ENCODE assay signal across 15 cellular contexts in the genomic region with DNA sequence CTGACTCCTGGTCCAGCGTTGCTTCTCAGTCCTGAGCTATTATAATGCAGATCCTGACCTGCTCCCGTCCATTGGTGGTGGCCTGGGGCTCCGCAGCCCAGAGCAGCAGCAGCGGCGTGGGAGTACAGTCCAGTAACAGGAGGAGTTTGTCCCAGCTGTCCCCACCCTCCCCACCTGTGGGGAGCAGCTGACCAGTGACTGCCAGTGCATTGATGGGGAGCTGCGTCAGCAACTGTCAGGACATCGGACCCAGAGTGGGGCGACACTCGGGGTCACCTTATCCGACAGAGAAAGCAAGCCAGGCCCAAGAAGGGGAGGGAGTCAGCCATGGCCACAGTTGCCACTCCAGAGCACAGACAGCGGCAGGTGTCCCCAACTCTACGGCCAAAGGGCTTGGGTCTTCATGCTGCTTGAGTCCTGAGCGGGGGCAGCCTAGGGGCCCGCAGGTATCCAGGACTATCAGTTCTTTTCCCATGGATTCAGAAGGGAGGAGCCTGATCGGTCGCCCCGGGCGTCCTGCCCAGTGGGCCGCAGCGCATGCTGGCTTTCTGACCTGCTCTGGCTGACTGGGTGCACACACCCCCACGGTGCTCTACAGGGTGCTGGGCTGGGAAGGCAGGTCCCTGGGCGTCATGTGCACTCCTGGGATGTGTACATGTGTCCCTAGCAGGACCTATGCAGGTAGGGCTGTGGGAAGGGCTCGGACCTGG. TPM values are rescaled to one million over a fixed set of nuclear protein-coding genes. Genes with fewer than 3 reads are reported as not detected.
DNase-seq lines count a peak whose midpoint lies in the region; TF ChIP-seq lines count a peak whose summit lies in the region.
"Had no signal": no experiment of that assay in that cellular context is flagged by ENCODE, and none has a peak within 500 bp of the region (broad histone marks: within the 10 kb centered on the region; RNA-seq: fewer than 3 reads in every experiment).

No MANE protein-coding gene starts in this region.

- no peak overlapping the region for H3K9ac ChIP-seq in liver (ENCODE audit: low read depth in 1 of 2, low read length in 2 of 2)

- H3K4me3 Mint-ChIP-seq in activated naive CD4-positive, alpha-beta T cell treated with anti-CD3 and anti-CD28 coated beads, Interleukin-2, amount 50 U/mL, for 24 hours: peak overlapping the region; percentile 86
- peak overlapping the region; percentile 87 for H3K4me3 Mint-ChIP-seq in activated naive CD8-positive, alpha-beta T cell
- H3K4me3 Mint-ChIP-seq: natural killer cell treated with Interleukin-12 subunit alpha and Interleukin-12 subunit beta and Interleukin-15 and Interleukin-18, amount 100 ng/mL, for 72 hours had no signal

- intact Hi-C loops in transverse colon (cut with DNase I; ENCODE audit: low total_unique reads): no loop called here
- intact Hi-C loops in spleen (cut with DNase I; ENCODE audit: low total_unique reads): no loop called here

- H3K4me1 Mint-ChIP-seq in activated naive CD4-positive, alpha-beta T cell treated with anti-CD3 and anti-CD28 coated beads, Interleukin-2, amount 50 U/mL, for 24 hours: peaks cover 77% of the 10 kb centered on the region
- H3K4me1 Mint-ChIP-seq in activated naive CD8-positive, alpha-beta T cell (ENCODE audit: low read depth): peaks cover 73% of the 10 kb centered on the region

- 78% methylated on average over 23 of the region's 23 CpGs for WGBS in liver
- 68% methylated on average over 16 of the region's 23 CpGs; no CpG with 5 or more reads in 1 of the 2 donors for WGBS in transverse colon (ENCODE audit: low coverage in 1 of 2), 2 donors
- whole genome bisulfite sequencing in spleen, 5 donors: 82 to 90% (median 89%) methylated on average over 2 to 23 of the region's 23 CpGs

- peaks cover 2% of the 10 kb centered on the region for H3K36me3 Mint-ChIP-seq in activated naive CD4-positive, alpha-beta T cell treated with anti-CD3 and anti-CD28 coated beads, Interleukin-2, amount 50 U/mL, for 24 hours
- H3K36me3 Mint-ChIP-seq in activated naive CD8-positive, alpha-beta T cell: peaks cover 5% of the 10 kb centered on the region
- H3K36me3 Mint-ChIP-seq: natural killer cell treated with Interleukin-12 subunit alpha and Interleukin-12 subunit beta and Interleukin-15 and Interleukin-18, amount 100 ng/mL, for 72 hours had no signal

- TF ChIP-seq RAD21 in liver (IDR thresholded peaks at IDR 0.05): no peak

- no peaks in the 10 kb centered on the region for H3K9me3 Mint-ChIP-seq in activated naive CD4-positive, alpha-beta T cell treated with anti-CD3 and anti-CD28 coated beads, Interleukin-2, amount 50 U/mL, for 24 hours
- H3K9me3 Mint-ChIP-seq in activated naive CD8-positive, alpha-beta T cell (ENCODE audit: low read depth): no peaks in the 10 kb centered on the region
- H3K9me3 Mint-ChIP-seq: natural killer cell treated with Interleukin-12 subunit alpha and Interleukin-12 subunit beta and Interleukin-15 and Interleukin-18, amount 100 ng/mL, for 72 hours had no signal

- H3K27ac Mint-ChIP-seq in activated naive CD4-positive, alpha-beta T cell treated with anti-CD3 and anti-CD28 coated beads, Interleukin-2, amount 50 U/mL, for 24 hours: peak overlapping the region; percentile 55
- peak overlapping the region; percentile 94 for H3K27ac Mint-ChIP-seq in activated naive CD8-positive, alpha-beta T cell
- H3K27ac Mint-ChIP-seq: natural killer cell treated with Interleukin-12 subunit alpha and Interleukin-12 subunit beta and Interleukin-15 and Interleukin-18, amount 100 ng/mL, for 72 hours had no signal

- H3K27ac ChIP-seq in liver (ENCODE audit: low read depth in 1 of 2, low read length in 2 of 2) (peak overlapping the region; percentile 58 to 68), transverse colon (peak overlapping the region; percentile 10 to 50 (median 44)), spleen (peak overlapping the region in 4 of 8 donors; percentile 82 to 89 (median 86))

- TF ChIP-seq POLR2A in transverse colon (IDR thresholded peaks at IDR 0.05) (no peak), spleen (IDR thresholded peaks at IDR 0.05) (no peak)

- H3K36me3 ChIP-seq in liver (ENCODE audit: control insufficient read depth in 4 of 4, insufficient read depth in 3 of 4, low read depth in 1 of 4, low read length in 3 of 4): peaks cover 0 to 4% (median 1%) of the 10 kb centered on the region in 4 donors
- no peaks in the 10 kb centered on the region for H3K36me3 ChIP-seq in transverse colon
- H3K36me3 ChIP-seq in spleen: peaks cover 0 to 68% (median 16%) of the 10 kb centered on the region in 6 donors

- no peaks in the 10 kb centered on the region for H3K27me3 Mint-ChIP-seq in activated naive CD4-positive, alpha-beta T cell treated with anti-CD3 and anti-CD28 coated beads, Interleukin-2, amount 50 U/mL, for 24 hours
- H3K27me3 Mint-ChIP-seq in activated naive CD8-positive, alpha-beta T cell: no peaks in the 10 kb centered on the region

- TF ChIP-seq CTCF in liver (IDR thresholded peaks at IDR 0.05; ENCODE audit: low read depth, low read length, missing input control) (no peak), transverse colon (IDR thresholded peaks at IDR 0.05) (no peak), spleen (IDR thresholded peaks at IDR 0.05 in 8 of 11, conservative IDR thresholded peaks at IDR 0.05 in 3 of 11) (no peak)

- H3K27me3 ChIP-seq in liver (ENCODE audit: control insufficient read depth in 4 of 4, insufficient read depth in 4 of 4, low read length in 3 of 4): no peaks in the 10 kb centered on the region
- no peaks in the 10 kb centered on the region for H3K27me3 ChIP-seq in transverse colon
- H3K27me3 ChIP-seq in spleen (replicated peaks in 1 of 7): no peaks in the 10 kb centered on the region
- H3K27me3 ChIP-seq: tibial nerve had no signal

- no peak for TF ChIP-seq EP300 in transverse colon (IDR thresholded peaks at IDR 0.05; ENCODE audit: low read depth)

- H3K4me3 ChIP-seq in liver (ENCODE audit: low read depth in 1 of 3, low read length in 3 of 3): no peak overlapping the region
- H3K4me3 ChIP-seq in transverse colon: no peak overlapping the region
- no peak overlapping the region for H3K4me3 ChIP-seq in spleen
- H3K4me3 ChIP-seq: tibial nerve had no signal

- H3K9me3 ChIP-seq in liver (ENCODE audit: control insufficient read depth in 4 of 4, low read length in 3 of 4) (no peaks in the 10 kb centered on the region), transverse colon (no peaks in the 10 kb centered on the region), spleen (no peaks in the 10 kb centered on the region)
- H3K9me3 ChIP-seq: tibial nerve had no signal

- in situ Hi-C loops in transverse colon (cut with MboI; ENCODE audit: low pct_ligation_motif_present in 1 of 4, low pct_unique_long_range_greater_than_20kb in 1 of 4, low sequenced_read_pairs in 3 of 4): no loop called here

- H3K4me1 ChIP-seq in liver (ENCODE audit: control insufficient read depth in 4 of 4, insufficient read depth in 4 of 4, low read length in 3 of 4) (peaks cover 8 to 50% (median 33%) of the 10 kb centered on the region in 4 donors), transverse colon (peaks cover 33 to 62% (median 48%) of the 10 kb centered on the region in 4 donors), spleen (peaks cover 36 to 99% (median 59%) of the 10 kb centered on the region in 6 donors)

- no peak for DNase-seq in activated naive CD4-positive, alpha-beta T cell treated with anti-CD3 and anti-CD28 coated beads, Interleukin-2, amount 50 U/mL, for 16 hours
- DNase-seq in transverse colon: no peak
- DNase-seq in DMS79 (lab: John Stamatoyannopoulos, UW): no peak
- DNase-seq in spleen: no peak
- DNase-seq in UCSD-AML1 (lab: John Stamatoyannopoulos, UW; ENCODE audit: unreplicated experiment): no peak
- DNase-seq: activated gamma-delta T cell; AML-193; effector CD4-positive, alpha-beta T cell; NCI-H1048; stimulated activated CD4-positive, alpha-beta T cell treated with anti-CD3 and anti-CD28 coated beads, Interleukin-2, amount 100 ng/mL, for 48 hours had no signal

TF ChIP-seq in liver, 16 proteins besides CTCF, POLR2A, EP300 and RAD21:
- TF ChIP-seq, protein P1, sequence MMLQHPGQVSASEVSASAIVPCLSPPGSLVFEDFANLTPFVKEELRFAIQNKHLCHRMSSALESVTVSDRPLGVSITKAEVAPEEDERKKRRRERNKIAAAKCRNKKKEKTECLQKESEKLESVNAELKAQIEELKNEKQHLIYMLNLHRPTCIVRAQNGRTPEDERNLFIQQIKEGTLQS (IDR thresholded peaks at IDR 0.05): no peak
- peak in 1 of 2 donors; percentile 5 for TF ChIP-seq RXRA (IDR thresholded peaks at IDR 0.05)
- no peak for TF ChIP-seq NR2F2 (IDR thresholded peaks at IDR 0.05)
- TF ChIP-seq SP1 (IDR thresholded peaks at IDR 0.05): no peak
- TF ChIP-seq, protein P2, sequence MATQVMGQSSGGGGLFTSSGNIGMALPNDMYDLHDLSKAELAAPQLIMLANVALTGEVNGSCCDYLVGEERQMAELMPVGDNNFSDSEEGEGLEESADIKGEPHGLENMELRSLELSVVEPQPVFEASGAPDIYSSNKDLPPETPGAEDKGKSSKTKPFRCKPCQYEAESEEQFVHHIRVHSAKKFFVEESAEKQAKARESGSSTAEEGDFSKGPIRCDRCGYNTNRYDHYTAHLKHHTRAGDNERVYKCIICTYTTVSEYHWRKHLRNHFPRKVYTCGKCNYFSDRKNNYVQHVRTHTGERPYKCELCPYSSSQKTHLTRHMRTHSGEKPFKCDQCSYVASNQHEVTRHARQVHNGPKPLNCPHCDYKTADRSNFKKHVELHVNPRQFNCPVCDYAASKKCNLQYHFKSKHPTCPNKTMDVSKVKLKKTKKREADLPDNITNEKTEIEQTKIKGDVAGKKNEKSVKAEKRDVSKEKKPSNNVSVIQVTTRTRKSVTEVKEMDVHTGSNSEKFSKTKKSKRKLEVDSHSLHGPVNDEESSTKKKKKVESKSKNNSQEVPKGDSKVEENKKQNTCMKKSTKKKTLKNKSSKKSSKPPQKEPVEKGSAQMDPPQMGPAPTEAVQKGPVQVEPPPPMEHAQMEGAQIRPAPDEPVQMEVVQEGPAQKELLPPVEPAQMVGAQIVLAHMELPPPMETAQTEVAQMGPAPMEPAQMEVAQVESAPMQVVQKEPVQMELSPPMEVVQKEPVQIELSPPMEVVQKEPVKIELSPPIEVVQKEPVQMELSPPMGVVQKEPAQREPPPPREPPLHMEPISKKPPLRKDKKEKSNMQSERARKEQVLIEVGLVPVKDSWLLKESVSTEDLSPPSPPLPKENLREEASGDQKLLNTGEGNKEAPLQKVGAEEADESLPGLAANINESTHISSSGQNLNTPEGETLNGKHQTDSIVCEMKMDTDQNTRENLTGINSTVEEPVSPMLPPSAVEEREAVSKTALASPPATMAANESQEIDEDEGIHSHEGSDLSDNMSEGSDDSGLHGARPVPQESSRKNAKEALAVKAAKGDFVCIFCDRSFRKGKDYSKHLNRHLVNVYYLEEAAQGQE (IDR thresholded peaks at IDR 0.05): no peak
- no peak for TF ChIP-seq FOXA1 (IDR thresholded peaks at IDR 0.05)
- TF ChIP-seq TAF1 (conservative IDR thresholded peaks at IDR 0.05): no peak
- no peak for TF ChIP-seq HNF4A (conservative IDR thresholded peaks at IDR 0.05)

RNA-seq across cellular contexts. Expression of a gene that starts 29.7 kb away (rescaled TPM):
- 10 to 100 TPM; 11.9 to 24.2 TPM for total RNA-seq in liver
- 1 to 10 TPM; 3.5 to 4.3 TPM for polyA plus RNA-seq in liver
- total RNA-seq in transverse colon: 10 to 100 TPM; 16.1 to 33.7 (median 21.0) TPM
- total RNA-seq in spleen: 10 to 100 TPM; 28.4 to 64.6 (median 42.0) TPM
- polyA plus RNA-seq in spleen: 10 to 100 TPM in 2 of 3 donors, 1 to 10 TPM in 1; 9.0 to 17.1 (median 10.5) TPM
